In genomic region chr2:46296840-46297545, GRCh38 we compare ENCODE assay signal across 8 cellular contexts. TPM values are rescaled to one million over a fixed set of nuclear protein-coding genes. Genes with fewer than 3 reads are reported as not detected.
DNase-seq lines count a peak whose midpoint lies in the region; ATAC-seq and TF ChIP-seq lines count a peak whose summit lies in the region.

Gene EPAS1 (plus strand): TSS chr2:46297407. CDS start chr2:46297912, 505 bp downstream.

- H3K27ac Mint-ChIP-seq in activated CD8-positive, alpha-beta memory T cell treated with anti-CD3 and anti-CD28 coated beads, Interleukin-2, amount 10 ng/mL, durations not matched to agents 7 days and 5 days: peak within 1 kb of the TSS; percentile 85
- peak within 1 kb of the TSS; percentile 86 to 91 for H3K27ac Mint-ChIP-seq in effector memory CD8-positive, alpha-beta T cell

- H3K4me3 Mint-ChIP-seq in activated CD8-positive, alpha-beta memory T cell treated with anti-CD3 and anti-CD28 coated beads, Interleukin-2, amount 10 ng/mL, durations not matched to agents 7 days and 5 days: peak within 1 kb of the TSS; percentile 83
- H3K4me3 Mint-ChIP-seq in effector memory CD8-positive, alpha-beta T cell: peak within 1 kb of the TSS; percentile 93 to 94

- TF ChIP-seq CTCF in A673 (conservative IDR thresholded peaks at IDR 0.05; ENCODE audit: low read depth, low read length): no peak

- H3K27me3 ChIP-seq in A673 (replicated peaks; ENCODE audit: insufficient read depth, low read depth, low read length, poor library complexity): peaks cover 90% of the 10 kb centered on the region

- POLR2A ChIA-PET in A673 (lab: Charles Lee; ENCODE audit: low non-redundant PET): no interaction called here

- BruUV-seq in A673 (replicated peaks; lab: Mats Ljungman, UMichigan): no TSS peak

- CTCF ChIA-PET in A673 (lab: Charles Lee): no interaction called here
- CTCF ChIA-PET in activated CD8-positive, alpha-beta memory T cell treated with anti-CD3 and anti-CD28 coated beads, Interleukin-2, amount 10 ng/mL, durations not matched to agents 7 days and 5 days (lab: Charles Lee): interaction anchor here (0.8 to 3.5 kb wide), 9 partner anchors 11 to 286 kb away, joined by 3 to 11 read pairs (median 5); no protein-coding TSS in a partner anchor

- H3K27me3 Mint-ChIP-seq in activated CD8-positive, alpha-beta memory T cell treated with anti-CD3 and anti-CD28 coated beads, Interleukin-2, amount 10 ng/mL, durations not matched to agents 7 days and 5 days: peaks cover 75% of the 10 kb centered on the region
- peaks cover 25 to 43% of the 10 kb centered on the region in 2 donors for H3K27me3 Mint-ChIP-seq in effector memory CD8-positive, alpha-beta T cell

- intact Hi-C loops in A673 (cut with micrococcal nuclease; ENCODE audit: unreplicated experiment): no loop called here

- DNase-seq in A673 (ENCODE audit: low spot score) (peak; percentile 48), NCI-H774 (lab: John Stamatoyannopoulos, UW) (peak; percentile 84), medulla oblongata (ENCODE audit: extremely low spot score) (peak; percentile 88)
- DNase-seq in activated CD8-positive, alpha-beta memory T cell treated with anti-CD3 and anti-CD28 coated beads, Interleukin-2, amount 10 ng/mL, durations not matched to agents 7 days and 5 days: peak; percentile 91
- peak; percentile 76 to 84 (median 82) for DNase-seq in effector memory CD8-positive, alpha-beta T cell
- DNase-seq in stimulated activated CD4-positive, alpha-beta T cell treated with anti-CD3 and anti-CD28 coated beads, TNF-alpha, amount 100 ng/mL, for 48 hours (ENCODE audit: low read depth in 3 of 3): peak; percentile 50 to 64 (median 54)

- ATAC-seq in GM18520 (IDR thresholded peaks at IDR 0.05; ENCODE audit: unreplicated experiment): peak; percentile 80
- ATAC-seq in HG03095 (IDR thresholded peaks at IDR 0.05; ENCODE audit: unreplicated experiment): peak; percentile 84
- ATAC-seq in activated CD8-positive, alpha-beta memory T cell treated with anti-CD3 and anti-CD28 coated beads, Interleukin-2, amount 10 ng/mL, durations not matched to agents 7 days and 5 days: peak; percentile 93
- ATAC-seq in effector memory CD8-positive, alpha-beta T cell (replicated peaks): peak; percentile 88

- H3K9me3 Mint-ChIP-seq in activated CD8-positive, alpha-beta memory T cell treated with anti-CD3 and anti-CD28 coated beads, Interleukin-2, amount 10 ng/mL, durations not matched to agents 7 days and 5 days (ENCODE audit: low read depth): no peaks in the 10 kb centered on the region
- no peaks in the 10 kb centered on the region for H3K9me3 Mint-ChIP-seq in effector memory CD8-positive, alpha-beta T cell

- peaks cover 40% of the 10 kb centered on the region for H3K4me1 Mint-ChIP-seq in activated CD8-positive, alpha-beta memory T cell treated with anti-CD3 and anti-CD28 coated beads, Interleukin-2, amount 10 ng/mL, durations not matched to agents 7 days and 5 days
- H3K4me1 Mint-ChIP-seq in effector memory CD8-positive, alpha-beta T cell (ENCODE audit: low read depth in 2 of 2): peaks cover 23 to 24% of the 10 kb centered on the region in 2 donors

- H3K36me3 ChIP-seq in A673 (ENCODE audit: insufficient read depth, low read length, poor library complexity, severe bottlenecking): no peaks in the 10 kb centered on the region

- peaks cover 9% of the 10 kb centered on the region for H3K36me3 Mint-ChIP-seq in activated CD8-positive, alpha-beta memory T cell treated with anti-CD3 and anti-CD28 coated beads, Interleukin-2, amount 10 ng/mL, durations not matched to agents 7 days and 5 days
- H3K36me3 Mint-ChIP-seq in effector memory CD8-positive, alpha-beta T cell (ENCODE audit: insufficient read depth): peaks cover 8% of the 10 kb centered on the region

- peaks cover 33% of the 10 kb centered on the region for H3K4me1 ChIP-seq in A673 (ENCODE audit: insufficient read depth, low read length, poor library complexity, severe bottlenecking)

- no peak within 1 kb of the TSS for H3K27ac ChIP-seq in A673 (ENCODE audit: low read depth, low read length, poor library complexity, severe bottlenecking)

- H3K4me3 ChIP-seq in A673 (ENCODE audit: low read depth, low read length, poor library complexity, severe bottlenecking): peak within 1 kb of the TSS; percentile 41

- H3K9me3 ChIP-seq in A673 (ENCODE audit: low read depth, low read length, poor library complexity, severe bottlenecking): no peaks in the 10 kb centered on the region

RNA-seq across cellular contexts. Expression of gene EPAS1, which starts in this region (rescaled TPM):
- total RNA-seq in A673 (2021): 0.41 and 1.2 TPM in 2 replicates
- total RNA-seq in activated CD8-positive, alpha-beta memory T cell treated with anti-CD3 and anti-CD28 coated beads, Interleukin-2, amount 10 ng/mL, durations not matched to agents 7 days and 5 days: 10 to 100 TPM; 15.6 to 42.5 TPM
